In genomic region chr6:41779336-41779735, GRCh38 we compare ENCODE assay signal across 8 cellular contexts. TPM values are rescaled to one million over a fixed set of nuclear protein-coding genes. Genes with fewer than 3 reads are reported as not detected.
A peak's percentile ranks its signal among the peaks of the same experiment; 100 is the strongest.
DNase-seq lines count a peak whose midpoint lies in the region; ATAC-seq lines count a peak whose summit lies in the region.

No MANE protein-coding gene starts in this region.

- no peaks in the 10 kb centered on the region for H3K9me3 ChIP-seq in HUES6 (ENCODE audit: control insufficient read depth, insufficient read depth, low read depth, low read length)

- H3K4me1 Mint-ChIP-seq in natural killer cell treated with Interleukin-12 subunit alpha and Interleukin-12 subunit beta and Interleukin-15 and Interleukin-18, amount 100 ng/mL, for 72 hours (ENCODE audit: low read depth in 2 of 2): peaks cover 7 to 14% of the 10 kb centered on the region in 2 donors

- peak overlapping the region; percentile 96 for H3K4me3 Mint-ChIP-seq in natural killer cell treated with Interleukin-12 subunit alpha and Interleukin-12 subunit beta and Interleukin-15 and Interleukin-18, amount 100 ng/mL, for 72 hours

- H3K9ac ChIP-seq in HUES6 (ENCODE audit: low read length): no peak overlapping the region

- DNase-seq in natural killer cell treated with Interleukin-12 subunit alpha and Interleukin-12 subunit beta and Interleukin-15 and Interleukin-18, amount 100 ng/mL, for 72 hours (ENCODE audit: low spot score): no peak
- DNase-seq in NCI-H526 (lab: John Stamatoyannopoulos, UW) (no peak), NCI-H345 (lab: John Stamatoyannopoulos, UW) (no peak), A172 (ENCODE audit: low spot score) (no peak)

- H3K27ac ChIP-seq in HUES6 (ENCODE audit: low read depth, low read length) (no peak overlapping the region), cingulate gyrus (ENCODE audit: low read depth, low read length) (peak overlapping the region; percentile 19)

- H3K27ac Mint-ChIP-seq in natural killer cell treated with Interleukin-12 subunit alpha and Interleukin-12 subunit beta and Interleukin-15 and Interleukin-18, amount 100 ng/mL, for 72 hours: peak overlapping the region; percentile 45 to 88

- H3K4me1 ChIP-seq in HUES6 (ENCODE audit: control insufficient read depth, insufficient read depth, low read length): peaks cover 12% of the 10 kb centered on the region

- peak; percentile 18 for ATAC-seq in GM18907 (IDR thresholded peaks at IDR 0.05; ENCODE audit: unreplicated experiment)
- no peak for ATAC-seq in natural killer cell treated with Interleukin-12 subunit alpha and Interleukin-12 subunit beta and Interleukin-15 and Interleukin-18, amount 100 ng/mL, for 72 hours
- no peak for ATAC-seq in HG03442 (IDR thresholded peaks at IDR 0.05; ENCODE audit: unreplicated experiment)

- H3K4me3 ChIP-seq in HUES6 (ENCODE audit: low read depth, low read length): peak overlapping the region; percentile 82

- peaks cover 13% of the 10 kb centered on the region for H3K36me3 ChIP-seq in HUES6 (ENCODE audit: control insufficient read depth, insufficient read depth, low read length)

- no peaks in the 10 kb centered on the region for H3K9me3 Mint-ChIP-seq in natural killer cell treated with Interleukin-12 subunit alpha and Interleukin-12 subunit beta and Interleukin-15 and Interleukin-18, amount 100 ng/mL, for 72 hours

- H3K36me3 Mint-ChIP-seq in natural killer cell treated with Interleukin-12 subunit alpha and Interleukin-12 subunit beta and Interleukin-15 and Interleukin-18, amount 100 ng/mL, for 72 hours: peaks cover 1% of the 10 kb centered on the region

- H3K27me3 ChIP-seq in HUES6 (ENCODE audit: control insufficient read depth, insufficient read depth, low read length): peaks cover 35% of the 10 kb centered on the region

- H3K27me3 Mint-ChIP-seq in natural killer cell treated with Interleukin-12 subunit alpha and Interleukin-12 subunit beta and Interleukin-15 and Interleukin-18, amount 100 ng/mL, for 72 hours: no peaks in the 10 kb centered on the region

RNA-seq across cellular contexts. Expression of gene FRS3, which starts 0.4 kb away (rescaled TPM):
- 1 to 10 TPM; 7.4 to 9.5 TPM for total RNA-seq in natural killer cell treated with Interleukin-12 subunit alpha and Interleukin-12 subunit beta and Interleukin-15 and Interleukin-18, amount 100 ng/mL, for 72 hours
- total RNA-seq in A172 (2014; rRNA removed; shearing (Covaris generic)): 0.72 and 0.81 TPM in 2 replicates

RNA-seq across cellular contexts. Expression of gene PRICKLE4, which starts 1.2 kb away (rescaled TPM):
- not detected for total RNA-seq in natural killer cell treated with Interleukin-12 subunit alpha and Interleukin-12 subunit beta and Interleukin-15 and Interleukin-18, amount 100 ng/mL, for 72 hours
- total RNA-seq in A172 (2014; rRNA removed; shearing (Covaris generic)): not detected in 2 replicates

RNA-seq across cellular contexts. Expression of gene TOMM6, which starts 8.2 kb away (rescaled TPM):
- 100 to 1,000 TPM; 208 to 284 TPM for total RNA-seq in natural killer cell treated with Interleukin-12 subunit alpha and Interleukin-12 subunit beta and Interleukin-15 and Interleukin-18, amount 100 ng/mL, for 72 hours
- 209 and 224 TPM in 2 replicates for total RNA-seq in A172 (2014; rRNA removed; shearing (Covaris generic))

RNA-seq across cellular contexts. Expression of gene PGC, which starts 32.1 kb away (rescaled TPM):
- not detected for total RNA-seq in natural killer cell treated with Interleukin-12 subunit alpha and Interleukin-12 subunit beta and Interleukin-15 and Interleukin-18, amount 100 ng/mL, for 72 hours
- not detected in 2 replicates for total RNA-seq in A172 (2014; rRNA removed; shearing (Covaris generic))

RNA-seq across cellular contexts. Expression of gene TFEB, which starts 43.9 kb away (rescaled TPM):
- total RNA-seq in natural killer cell treated with Interleukin-12 subunit alpha and Interleukin-12 subunit beta and Interleukin-15 and Interleukin-18, amount 100 ng/mL, for 72 hours: 10 to 100 TPM; 36.0 to 40.1 TPM
- 6.0 and 9.6 TPM in 2 replicates for total RNA-seq in A172 (2014; rRNA removed; shearing (Covaris generic))
